Comparison of ENCODE assay signal across 25 cellular contexts in the genomic region with DNA sequence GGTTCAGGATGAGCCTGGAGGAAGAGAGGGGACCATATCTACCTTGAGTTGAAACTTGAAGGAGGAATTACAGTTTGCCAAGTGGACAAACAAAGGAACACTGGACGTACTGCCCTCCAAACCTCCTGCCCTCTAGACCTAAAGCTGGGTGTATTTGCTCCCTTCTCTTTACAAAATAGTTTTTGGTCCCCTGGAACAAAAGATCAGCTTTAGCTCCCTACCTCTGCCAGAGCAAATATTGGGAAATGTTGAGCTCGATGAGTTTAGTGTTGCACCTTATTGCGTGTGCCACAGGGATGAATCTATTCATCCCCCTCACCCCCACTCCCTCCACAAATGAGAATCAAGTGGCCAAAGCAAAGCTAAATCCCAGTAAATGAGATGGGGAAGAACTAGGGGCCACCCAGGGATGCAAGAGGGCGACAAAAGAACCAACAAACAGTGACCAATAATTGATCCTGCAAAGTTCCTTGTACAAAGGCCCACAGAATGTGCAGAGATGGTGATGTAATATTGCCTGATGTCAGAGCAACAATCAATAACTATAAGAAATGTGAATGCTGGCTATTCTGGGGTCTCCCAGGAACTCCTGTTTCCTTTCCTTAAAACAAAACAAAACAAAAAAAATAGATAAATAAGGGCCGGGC. TPM values are rescaled to one million over a fixed set of nuclear protein-coding genes. Genes with fewer than 3 reads are reported as not detected.
"Had no signal": no experiment of that assay in that cellular context is flagged by ENCODE, and none has a peak within 500 bp of the region (broad histone marks: within the 10 kb centered on the region; RNA-seq: fewer than 3 reads in every experiment).

No MANE protein-coding gene starts in this region.

- H3K27me3 ChIP-seq: adrenal gland, body of pancreas had no signal

- H3K9me3 ChIP-seq: adrenal gland, body of pancreas had no signal

- H3K4me3 Mint-ChIP-seq: activated CD8-positive, alpha-beta T cell treated with anti-CD3 and anti-CD28 coated beads, Interleukin-2, amount 10 ng/mL, durations not matched to agents 7 days and 5 days; activated naive CD8-positive, alpha-beta T cell treated with anti-CD3 and anti-CD28 coated beads, Interleukin-2, amount 10 ng/mL, durations not matched to agents 7 days and 5 days; central memory CD8-positive, alpha-beta T cell; T-helper 1 cell treated with Interleukin-12 subunit alpha and Interleukin-12 subunit beta and Interleukin-4 antibody, amounts not matched to agents 30 μg/mL and 1 μg/mL, for 36 hours had no signal

- H3K36me3 ChIP-seq: adrenal gland had no signal

- H3K27ac Mint-ChIP-seq: activated CD8-positive, alpha-beta T cell treated with anti-CD3 and anti-CD28 coated beads, Interleukin-2, amount 10 ng/mL, durations not matched to agents 7 days and 5 days; activated naive CD8-positive, alpha-beta T cell treated with anti-CD3 and anti-CD28 coated beads, Interleukin-2, amount 10 ng/mL, durations not matched to agents 7 days and 5 days; T-helper 1 cell treated with Interleukin-12 subunit alpha and Interleukin-12 subunit beta and Interleukin-4 antibody, amounts not matched to agents 30 μg/mL and 1 μg/mL, for 36 hours had no signal

- H3K36me3 Mint-ChIP-seq: activated naive CD8-positive, alpha-beta T cell treated with anti-CD3 and anti-CD28 coated beads, Interleukin-2, amount 10 ng/mL, durations not matched to agents 7 days and 5 days had no signal

- ATAC-seq: activated CD8-positive, alpha-beta T cell treated with anti-CD3 and anti-CD28 coated beads, Interleukin-2, amount 10 ng/mL, durations not matched to agents 7 days and 5 days; K562 had no signal

- H3K27ac ChIP-seq: adrenal gland, PC-9 had no signal

- H3K4me1 ChIP-seq: adrenal gland, body of pancreas had no signal

- DNase-seq: activated CD4-positive, alpha-beta T cell treated with anti-CD3 and anti-CD28 coated beads for 48 hours; activated CD4-positive, alpha-beta T cell treated with anti-CD3 and anti-CD28 coated beads, Interleukin-2, amount 50 U/mL, for 4 hours; activated CD4-positive, CD25-positive, alpha-beta regulatory T cell treated with anti-CD3 and anti-CD28 coated beads, Interleukin-2, amount 50 U/mL, for 72 hours; activated CD8-positive, alpha-beta memory T cell treated with anti-CD3 and anti-CD28 coated beads, Interleukin-2, amount 50 U/mL, for 48 hours; activated CD8-positive, alpha-beta T cell treated with anti-CD3 and anti-CD28 coated beads, Interleukin-2, amount 10 ng/mL, durations not matched to agents 7 days and 5 days; activated naive CD4-positive, alpha-beta T cell treated with anti-CD3 and anti-CD28 coated beads, Interleukin-2, amount 50 U/mL, for 16 hours; activated naive CD8-positive, alpha-beta T cell treated with anti-CD3 and anti-CD28 coated beads, Interleukin-2, amount 10 ng/mL, durations not matched to agents 7 days and 5 days; activated T-cell treated with anti-CD3 and anti-CD28 coated beads, Interleukin-2, amount 50 U/mL, for 1 hour; adrenal gland; aorta; body of pancreas; Karpas-422; NCI-H1092 treated with DMSO at 0.1 percent for 48 hours; NCI-H1417 treated with DMSO at 0.1 percent for 48 hours; NCI-H1694; NCI-H2029; NCI-H345; NCI-H510A; NCI-H526 treated with DMSO at 0.1 percent for 48 hours; PC-9; SHP77 treated with DMSO at 0.1 percent for 48 hours had no signal

- H3K9me3 Mint-ChIP-seq: activated naive CD8-positive, alpha-beta T cell treated with anti-CD3 and anti-CD28 coated beads, Interleukin-2, amount 10 ng/mL, durations not matched to agents 7 days and 5 days; central memory CD8-positive, alpha-beta T cell; T-helper 1 cell treated with Interleukin-12 subunit alpha and Interleukin-12 subunit beta and Interleukin-4 antibody, amounts not matched to agents 30 μg/mL and 1 μg/mL, for 36 hours had no signal

- H3K4me1 Mint-ChIP-seq: activated naive CD8-positive, alpha-beta T cell treated with anti-CD3 and anti-CD28 coated beads, Interleukin-2, amount 10 ng/mL, durations not matched to agents 7 days and 5 days; central memory CD8-positive, alpha-beta T cell had no signal

- H3K4me3 ChIP-seq: adrenal gland, body of pancreas, K562, PC-9 had no signal

RNA-seq across cellular contexts. Expression of gene TAT, which starts 17.2 kb away (rescaled TPM):
- total RNA-seq: activated CD8-positive, alpha-beta T cell treated with anti-CD3 and anti-CD28 coated beads, Interleukin-2, amount 10 ng/mL, durations not matched to agents 7 days and 5 days; activated naive CD8-positive, alpha-beta T cell treated with anti-CD3 and anti-CD28 coated beads, Interleukin-2, amount 10 ng/mL, durations not matched to agents 7 days and 5 days; aorta; body of pancreas; SK-MEL-5 had no signal

RNA-seq across cellular contexts. Expression of gene MARVELD3, which starts 31.9 kb away (rescaled TPM):
- total RNA-seq: activated CD8-positive, alpha-beta T cell treated with anti-CD3 and anti-CD28 coated beads, Interleukin-2, amount 10 ng/mL, durations not matched to agents 7 days and 5 days; activated naive CD8-positive, alpha-beta T cell treated with anti-CD3 and anti-CD28 coated beads, Interleukin-2, amount 10 ng/mL, durations not matched to agents 7 days and 5 days; aorta; K562 had no signal
